9 cellular contexts compared by ENCODE assay signal in genomic region chr2:54524236-54524991, GRCh38.
A peak's percentile ranks its signal among the peaks of the same experiment; 100 is the strongest.
DNase-seq lines count a peak whose midpoint lies in the region; ATAC-seq and TF ChIP-seq lines count a peak whose summit lies in the region.
"Had no signal": no experiment of that assay in that cellular context is flagged by ENCODE, and none has a peak within 500 bp of the region (broad histone marks: within the 10 kb centered on the region; RNA-seq: fewer than 3 reads in every experiment).

No MANE protein-coding gene starts in this region.

- no peaks in the 10 kb centered on the region for H3K9me3 Mint-ChIP-seq in nephron

- peaks cover 30% of the 10 kb centered on the region for H3K36me3 Mint-ChIP-seq in nephron (ENCODE audit: low read depth)

- intact Hi-C loops in ascending aorta (cut with DNase I), result loop anchor here (5.0 kb wide), 4 partner anchors 33 to 178 kb away; no protein-coding TSS in a partner anchor

- peaks cover 4 to 30% of the 10 kb centered on the region in 2 donors for H3K4me1 ChIP-seq in ascending aorta

- peak overlapping the region; percentile 54 to 60 for H3K27ac ChIP-seq in ascending aorta
- H3K27ac ChIP-seq: SJCRH30 had no signal

- no peak overlapping the region for H3K4me3 Mint-ChIP-seq in nephron

- no peaks in the 10 kb centered on the region for H3K36me3 ChIP-seq in GM06990 (ENCODE audit: control insufficient read depth, insufficient read depth, low read length)
- H3K36me3 ChIP-seq in ascending aorta, result peaks cover 6 to 14% of the 10 kb centered on the region in 2 donors

- TF ChIP-seq CTCF in GM06990 (IDR thresholded peaks at IDR 0.05; ENCODE audit: insufficient read depth, low read length, poor library complexity, severe bottlenecking) (no peak), ascending aorta (IDR thresholded peaks at IDR 0.05) (no peak), nephron (IDR thresholded peaks at IDR 0.05; ENCODE audit: unreplicated experiment in 3 of 3) (no peak)

- no peaks in the 10 kb centered on the region for H3K9me3 ChIP-seq in ascending aorta
- H3K9me3 ChIP-seq: SJCRH30 had no signal

- peak overlapping the region in 2 of 3 experiments; percentile 20 to 40 for H3K27ac Mint-ChIP-seq in nephron

- H3K4me3 ChIP-seq in GM06990 (replicated peaks; ENCODE audit: low read depth, low read length) (no peak overlapping the region), ascending aorta (no peak overlapping the region)
- H3K4me3 ChIP-seq: SJCRH30 had no signal

- H3K27me3 Mint-ChIP-seq in nephron (ENCODE audit: low read depth), result no peaks in the 10 kb centered on the region

- H3K4me1 Mint-ChIP-seq in nephron, result peaks cover 51% of the 10 kb centered on the region

- peak; percentile 61 for DNase-seq in GM06990 (ENCODE audit: extremely low read depth, insufficient read length)
- DNase-seq in M059J (ENCODE audit: low read depth), result peak; percentile 80
- peak in 1 of 2 donors; percentile 67 for DNase-seq in ascending aorta (ENCODE audit: low spot score in 2 of 2)
- DNase-seq in HUDEP-2 (lab: John Stamatoyannopoulos, UW; ENCODE audit: unreplicated experiment in 76 of 76), result no peak
- DNase-seq in UCSD-AML1 (lab: John Stamatoyannopoulos, UW; ENCODE audit: unreplicated experiment), result no peak
- DNase-seq in HuH-7 (ENCODE audit: low spot score), result no peak

- H3K27me3 ChIP-seq in GM06990 (replicated peaks; ENCODE audit: control insufficient read depth, insufficient read depth, low read length), result no peaks in the 10 kb centered on the region; the same call in 1 of the 2 replicates
- H3K27me3 ChIP-seq in ascending aorta, result no peaks in the 10 kb centered on the region
- H3K27me3 ChIP-seq: SJCRH30 had no signal

- ATAC-seq in GM21526 (IDR thresholded peaks at IDR 0.05; ENCODE audit: low FRiP score, unreplicated experiment), result peak; percentile 64

Comparison
In these comparisons a context has a peak if more than half of its experiments do, and no peak if none do; other contexts are left out.
1. DNase-seq: peak in GM06990 (single experiment) and M059J (single experiment); none in HUDEP-2 (0 of 76), UCSD-AML1 (single experiment) and HuH-7 (single experiment).